In the genomic region with DNA sequence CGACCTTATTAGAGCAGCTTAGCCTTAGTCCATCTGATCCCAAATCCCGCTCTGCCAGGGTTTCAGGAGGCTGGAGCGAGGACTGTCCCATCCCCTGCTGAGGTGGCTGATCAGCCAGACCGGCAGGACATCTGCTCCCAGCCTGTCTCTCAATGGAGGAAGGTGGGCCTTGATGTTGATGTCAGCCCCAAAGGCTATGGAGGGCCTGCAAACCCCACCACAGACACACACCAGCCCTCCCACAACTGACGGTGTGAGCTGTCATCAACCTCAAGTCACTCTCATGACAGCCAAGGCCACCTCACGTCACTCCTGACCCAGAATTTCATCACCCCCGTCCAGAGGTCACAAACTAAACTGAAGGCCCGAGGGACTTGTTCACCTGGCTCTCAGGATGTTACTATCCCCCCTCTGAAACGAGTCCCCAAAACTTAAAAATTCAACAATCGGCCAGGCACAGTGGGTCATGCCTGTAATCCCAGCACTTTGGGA, we compare ENCODE assay signal across 1 cellular context.
TF ChIP-seq lines count a peak whose summit lies in the region.

No MANE protein-coding gene starts in this region.

TF ChIP-seq in K562, 482 proteins besides CTCF, POLR2A, EP300 and RAD21:
- TF ChIP-seq, protein P1, sequence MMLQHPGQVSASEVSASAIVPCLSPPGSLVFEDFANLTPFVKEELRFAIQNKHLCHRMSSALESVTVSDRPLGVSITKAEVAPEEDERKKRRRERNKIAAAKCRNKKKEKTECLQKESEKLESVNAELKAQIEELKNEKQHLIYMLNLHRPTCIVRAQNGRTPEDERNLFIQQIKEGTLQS (IDR thresholded peaks at IDR 0.05): peak; percentile 57
- TF ChIP-seq, protein P1 (CRISPR knock-in tag; conservative IDR thresholded peaks at IDR 0.05): no peak
- TF ChIP-seq MAFG (tag; conservative IDR thresholded peaks at IDR 0.05) (no peak), MEIS2 (IDR thresholded peaks at IDR 0.05; ENCODE audit: partially characterized antibody) (peak; percentile 44), BACH1 (tag; IDR thresholded peaks at IDR 0.05) (no peak)
TF ChIP-seq in K562: peak in this region for 2.
